In genomic region chr4:55396305-55397023, GRCh38 we compare ENCODE assay signal across 8 cellular contexts. TPM values are rescaled to one million over a fixed set of nuclear protein-coding genes. Genes with fewer than 3 reads are reported as not detected.
A peak's percentile ranks its signal among the peaks of the same experiment; 100 is the strongest.
DNase-seq lines count a peak whose midpoint lies in the region; ATAC-seq and TF ChIP-seq lines count a peak whose summit lies in the region.

No MANE protein-coding gene starts in this region.

- no peaks in the 10 kb centered on the region for H3K27me3 Mint-ChIP-seq in activated naive CD4-positive, alpha-beta T cell treated with anti-CD3 and anti-CD28 coated beads, Interleukin-2, amount 50 U/mL, for 24 hours
- no peaks in the 10 kb centered on the region for H3K27me3 Mint-ChIP-seq in osteocyte (ENCODE audit: unreplicated experiment)

- CTCF ChIA-PET in AG04449 (lab: Yijun Ruan, JAX), result interaction anchor here (0.6 to 2.2 kb wide), 4 partner anchors 12 to 51 kb away, joined by 3 to 6 read pairs (median 5); no protein-coding TSS in a partner anchor

- H3K36me3 Mint-ChIP-seq in activated naive CD4-positive, alpha-beta T cell treated with anti-CD3 and anti-CD28 coated beads, Interleukin-2, amount 50 U/mL, for 24 hours, result peaks cover 13% of the 10 kb centered on the region
- H3K36me3 Mint-ChIP-seq in osteocyte (ENCODE audit: unreplicated experiment), result peaks cover 16% of the 10 kb centered on the region

- H3K4me3 ChIP-seq in AG04449 (ENCODE audit: low read depth, low read length), result peak overlapping the region; percentile 82

- ATAC-seq in GM18517 (IDR thresholded peaks at IDR 0.05; ENCODE audit: unreplicated experiment) (peak; percentile 21), HG03039 (IDR thresholded peaks at IDR 0.05; ENCODE audit: unreplicated experiment) (peak; percentile 26)

- peak overlapping the region; percentile 82 for H3K27ac Mint-ChIP-seq in activated naive CD4-positive, alpha-beta T cell treated with anti-CD3 and anti-CD28 coated beads, Interleukin-2, amount 50 U/mL, for 24 hours
- peak overlapping the region; percentile 97 for H3K27ac Mint-ChIP-seq in osteocyte (ENCODE audit: unreplicated experiment)

- H3K4me1 Mint-ChIP-seq in activated naive CD4-positive, alpha-beta T cell treated with anti-CD3 and anti-CD28 coated beads, Interleukin-2, amount 50 U/mL, for 24 hours, result peaks cover 51% of the 10 kb centered on the region
- peaks cover 43% of the 10 kb centered on the region for H3K4me1 Mint-ChIP-seq in osteocyte (ENCODE audit: unreplicated experiment)

- POLR2A ChIA-PET in AG04449 (lab: Yijun Ruan, JAX), result interaction anchor here (1.0 to 2.2 kb wide), 8 partner anchors 9 to 150 kb away, joined by 3 to 8 read pairs (median 6); partner anchors contain the start of genes CLOCK and SRD5A3

- peak overlapping the region; percentile 97 for H3K4me3 Mint-ChIP-seq in activated naive CD4-positive, alpha-beta T cell treated with anti-CD3 and anti-CD28 coated beads, Interleukin-2, amount 50 U/mL, for 24 hours
- peak overlapping the region; percentile 96 for H3K4me3 Mint-ChIP-seq in osteocyte (ENCODE audit: unreplicated experiment)

- DNase-seq in AG04449 (ENCODE audit: low read depth, low spot score), result no peak
- DNase-seq in OCI-M1 (lab: John Stamatoyannopoulos, UW), result peak; percentile 62
- peak; percentile 38 for DNase-seq in glomerular visceral epithelial cell (ENCODE audit: extremely low spot score)
- peak; percentile 85 for DNase-seq in osteocyte (ENCODE audit: extremely low spot score, unreplicated experiment)
- no peak for DNase-seq in COLO829 (ENCODE audit: low spot score)

- TF ChIP-seq CTCF in AG04449 (IDR thresholded peaks at IDR 0.05; ENCODE audit: insufficient read depth, low read length, missing control alignments) (no peak), osteocyte (IDR thresholded peaks at IDR 0.05) (no peak)

- H3K9me3 Mint-ChIP-seq in activated naive CD4-positive, alpha-beta T cell treated with anti-CD3 and anti-CD28 coated beads, Interleukin-2, amount 50 U/mL, for 24 hours, result no peaks in the 10 kb centered on the region
- no peaks in the 10 kb centered on the region for H3K9me3 Mint-ChIP-seq in osteocyte (ENCODE audit: unreplicated experiment)

RNA-seq across cellular contexts. Expression of gene TMEM165, which starts 0.7 kb away (rescaled TPM):
- total RNA-seq in osteocyte, result 95.5 and 102 TPM in 2 replicates

RNA-seq across cellular contexts. Expression of gene SRD5A3, which starts 50.4 kb away (rescaled TPM):
- total RNA-seq in osteocyte, result 19.8 and 23.1 TPM in 2 replicates

Comparison
In these comparisons a context has a peak if more than half of its experiments do, and no peak if none do; other contexts are left out.
1. DNase-seq: peak in OCI-M1 (single experiment), glomerular visceral epithelial cell (single experiment) and osteocyte (single experiment); none in AG04449 (single experiment) and COLO829 (single experiment).